ENCODE assay signal across 1 cellular context in genomic region chr3:97958396-97958795, GRCh38.
TF ChIP-seq lines count a peak whose summit lies in the region.

No MANE protein-coding gene starts in this region.

TF ChIP-seq in IMR-90, 13 proteins besides CTCF, POLR2A, EP300 and RAD21 (continued from another document):
- TF ChIP-seq SMC3 (IDR thresholded peaks at IDR 0.05; ENCODE audit: low read depth, low read length) = no peak
- TF ChIP-seq CEBPB (IDR thresholded peaks at IDR 0.05; ENCODE audit: low read depth, low read length) = no peak
- no peak for TF ChIP-seq BHLHE40 (IDR thresholded peaks at IDR 0.05; ENCODE audit: low read depth, low read length)
- peak; percentile 18; the same call in 1 of the 2 replicates for TF ChIP-seq FOS (IDR thresholded peaks at IDR 0.05; ENCODE audit: low read depth, low read length)
- TF ChIP-seq MXI1 (IDR thresholded peaks at IDR 0.05; ENCODE audit: borderline replicate concordance, low read depth, low read length) = no peak
- TF ChIP-seq CHD1 (IDR thresholded peaks at IDR 0.05; ENCODE audit: low read depth, low read length) = no peak
- TF ChIP-seq MAZ (IDR thresholded peaks at IDR 0.05; ENCODE audit: borderline replicate concordance, low read depth, low read length) = no peak
